Comparison of ENCODE assay signal across 18 cellular contexts in the genomic region with DNA sequence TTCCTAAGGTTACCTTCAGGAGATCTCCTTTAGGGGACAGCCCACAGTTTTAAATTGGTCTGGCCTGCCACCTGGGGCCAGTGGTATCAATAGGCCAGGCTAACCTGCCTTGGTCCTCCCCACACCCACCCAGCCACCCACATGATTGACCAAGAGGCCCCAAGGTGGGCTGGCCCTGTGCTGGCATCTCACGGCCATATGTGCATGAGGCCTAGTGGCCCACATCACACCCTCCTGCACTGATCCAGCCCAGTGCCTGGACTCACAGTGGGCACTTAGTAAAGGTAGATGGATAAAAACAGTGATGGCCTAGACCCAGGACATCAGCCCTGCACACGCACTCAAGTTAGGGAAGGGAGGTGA.
"Had no signal": no experiment of that assay in that cellular context is flagged by ENCODE, and none has a peak within 500 bp of the region (broad histone marks: within the 10 kb centered on the region; RNA-seq: fewer than 3 reads in every experiment).

No MANE protein-coding gene starts in this region.

- DNase-seq: activated CD4-positive, alpha-beta memory T cell treated with anti-CD3 and anti-CD28 coated beads, Interleukin-2, amount 10 ng/mL, durations not matched to agents 7 days and 5 days; activated naive CD4-positive, alpha-beta T cell treated with Interleukin-2 at 50 U/mL for 16 hours; activated naive CD8-positive, alpha-beta T cell treated with anti-CD3 and anti-CD28 coated beads, Interleukin-2, amount 50 U/mL, for 24 hours; caudate nucleus; effector CD4-positive, alpha-beta T cell; lower lobe of right lung; midbrain; naive B cell; T-helper 1 cell; thyroid gland had no signal

- H3K4me2 ChIP-seq: hepatocyte had no signal

- H2AFZ ChIP-seq: hepatocyte had no signal

- H3K4me3 ChIP-seq: coronary artery, hepatocyte, lower lobe of right lung, prostate gland, skin epidermis, thyroid gland had no signal

- H3K27me3 ChIP-seq: gastrocnemius medialis, hepatocyte, thyroid gland had no signal

- H3K79me2 ChIP-seq: hepatocyte had no signal

- ATAC-seq: activated naive CD8-positive, alpha-beta T cell treated with anti-CD3 and anti-CD28 coated beads, Interleukin-2, amount 50 U/mL, for 24 hours; lower lobe of right lung had no signal

- FAIRE-seq: astrocyte, endothelial cell of umbilical vein had no signal

- H3K36me3 ChIP-seq: gastrocnemius medialis, lower lobe of right lung, prostate gland, thyroid gland, WERI-Rb-1 had no signal

- H3K9me3 ChIP-seq: gastrocnemius medialis, lower lobe of right lung, prostate gland, thyroid gland had no signal

- H3K4me1 ChIP-seq: lower lobe of right lung, prostate gland, thyroid gland had no signal

- H3K27ac ChIP-seq: lower lobe of right lung, prostate gland, thyroid gland, WERI-Rb-1 had no signal
